Comparison of ENCODE assay signal across 8 cellular contexts in genomic region chr10:129466703-129467345, GRCh38. TPM values are rescaled to one million over a fixed set of nuclear protein-coding genes. Genes with fewer than 3 reads are reported as not detected.
A peak's percentile ranks its signal among the peaks of the same experiment; 100 is the strongest.
DNase-seq lines count a peak whose midpoint lies in the region; ATAC-seq and TF ChIP-seq lines count a peak whose summit lies in the region.

Gene MGMT (plus strand): TSS chr10:129467241.

- CTCF ChIA-PET in Panc1 (lab: Charles Lee) = interaction anchor here (0.6 to 0.7 kb wide), 4 partner anchors 337 to 814 kb away, joined by 3 to 13 read pairs (median 6); no protein-coding TSS in a partner anchor

- no peaks in the 10 kb centered on the region for H3K9me3 ChIP-seq in Panc1 (ENCODE audit: control insufficient read depth, insufficient read depth, low read depth, low read length)

- peaks cover 13% of the 10 kb centered on the region for H3K36me3 Mint-ChIP-seq in nephron (ENCODE audit: low read depth)

- in situ Hi-C loops in Panc1 (cut with HindIII; ENCODE audit: low pct_unique_long_range_greater_than_20kb, low sequenced_read_pairs) = no loop called here

- peak within 1 kb of the TSS; percentile 76 to 81 for H3K4me3 ChIP-seq in Panc1 (ENCODE audit: low read depth in 2 of 2, low read length in 2 of 2)
- H3K4me3 ChIP-seq in fibroblast of the aortic adventitia (ENCODE audit: low read depth, low read length) = peak within 1 kb of the TSS; percentile 89

- H3K36me3 ChIP-seq in Panc1 (ENCODE audit: control insufficient read depth, insufficient read depth, low read length) = no peaks in the 10 kb centered on the region

- peak within 1 kb of the TSS; percentile 82 to 93 (median 85) for H3K27ac Mint-ChIP-seq in nephron

- H3K9me3 Mint-ChIP-seq in nephron = no peaks in the 10 kb centered on the region

- POLR2A ChIA-PET in Panc1 (lab: Charles Lee) = interaction anchor here (0.6 to 0.7 kb wide), 2 partner anchors 143 to 227 kb away, joined by 3 to 15 read pairs; no protein-coding TSS in a partner anchor

- peaks cover 9% of the 10 kb centered on the region for H3K4me1 Mint-ChIP-seq in nephron

- DNase-seq in AG08396 (ENCODE audit: low spot score) (peak; percentile 100), Panc1 (ENCODE audit: low read depth, low spot score) (peak; percentile 5), fibroblast of the aortic adventitia (ENCODE audit: low read depth) (peak; percentile 78)
- DNase-seq in activated T-helper 9 cell treated with anti-CD3 and anti-CD28 coated beads, Interleukin-2, amount 50 U/mL, for 16 hours (ENCODE audit: low read depth) = peak; percentile 98
- DNase-seq in stimulated activated naive CD4-positive, alpha-beta T cell treated with Interleukin-2 at 50 U/mL for 16 hours (lab: John Stamatoyannopoulos, UW) = peak; percentile 96

- H3K27me3 ChIP-seq in Panc1 (ENCODE audit: control insufficient read depth, insufficient read depth, low read length) = no peaks in the 10 kb centered on the region

- H3K27me3 Mint-ChIP-seq in nephron (ENCODE audit: low read depth) = peaks cover 13% of the 10 kb centered on the region

- no TSS peak for BruUV-seq in Panc1 (replicated peaks; lab: Mats Ljungman, UMichigan)

- H3K4me3 Mint-ChIP-seq in nephron = peak within 1 kb of the TSS; percentile 86 to 89 (median 88)

- ATAC-seq in GM18868 (IDR thresholded peaks at IDR 0.05; ENCODE audit: unreplicated experiment) (peak; percentile 91), HG03103 (IDR thresholded peaks at IDR 0.05; ENCODE audit: low read depth, unreplicated experiment) (peak; percentile 91), Panc1 (peak; percentile 97)

- peaks cover 6% of the 10 kb centered on the region for H3K4me1 ChIP-seq in Panc1 (ENCODE audit: control insufficient read depth, insufficient read depth, low read length)

- TF ChIP-seq CTCF in Panc1 (IDR thresholded peaks at IDR 0.05) (no peak), fibroblast of the aortic adventitia (IDR thresholded peaks at IDR 0.05; ENCODE audit: insufficient read depth, low read length) (no peak), nephron (IDR thresholded peaks at IDR 0.05; ENCODE audit: unreplicated experiment in 3 of 3) (no peak)

- H3K27ac ChIP-seq in Panc1 (ENCODE audit: low read length) = peak within 1 kb of the TSS; percentile 89

- intact Hi-C loops in Panc1 (cut with micrococcal nuclease; ENCODE audit: unreplicated experiment) = loop anchor here (10.0 kb wide), 1 partner anchor 498 kb away; the partner anchor contains the start of gene EBF3

RNA-seq across cellular contexts. Expression of gene MGMT, which starts in this region (rescaled TPM):
- 27.3 TPM for total RNA-seq in Panc1 (2021; ENCODE audit: unreplicated experiment)
- polyA plus RNA-seq in Panc1 (2012; ENCODE audit: insufficient read length) = 43.6 TPM
- 21.8 and 44.9 TPM in 2 replicates for total RNA-seq in fibroblast of the aortic adventitia (ENCODE audit: low replicate concordance)

Comparison
In these comparisons a context has a peak if more than half of its experiments do, and no peak if none do; other contexts are left out.
1. Peak in every context shown above with its lines: DNase-seq, ATAC-seq, H3K4me3 ChIP-seq and H3K27ac ChIP-seq.
2. DNase-seq: peak in every context shown above with its lines; median percentile 100 in AG08396; 98 in activated T-helper 9 cell treated with anti-CD3 and anti-CD28 coated beads, Interleukin-2, amount 50 U/mL, for 16 hours; 96 in stimulated activated naive CD4-positive, alpha-beta T cell treated with Interleukin-2 at 50 U/mL for 16 hours; 78 in fibroblast of the aortic adventitia; 5 in Panc1.